In the genomic region with DNA sequence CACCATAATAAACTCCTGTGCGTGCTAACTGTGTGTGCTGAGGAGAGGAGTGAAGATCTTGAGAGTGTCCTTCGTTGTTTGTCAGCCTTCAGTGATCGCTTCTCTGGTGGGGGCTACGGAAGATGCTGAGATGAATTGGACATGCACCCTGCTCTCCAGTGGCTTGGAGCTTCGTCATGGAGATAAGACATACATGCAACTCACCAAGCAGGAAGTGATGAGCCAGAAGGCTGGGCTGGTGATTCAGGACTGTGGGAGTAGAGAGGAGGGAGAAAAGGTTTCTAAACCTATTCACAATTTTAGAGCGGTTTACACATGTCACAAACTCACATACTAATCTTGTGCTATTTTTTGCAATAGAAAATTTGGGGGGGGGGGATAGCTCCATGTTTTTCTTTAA, we compare ENCODE assay signal across 11 cellular contexts.
DNase-seq lines count a peak whose midpoint lies in the region; ATAC-seq, FAIRE-seq and TF ChIP-seq lines count a peak whose summit lies in the region.
"Had no signal": no experiment of that assay in that cellular context is flagged by ENCODE, and none has a peak within 500 bp of the region (broad histone marks: within the 10 kb centered on the region; RNA-seq: fewer than 3 reads in every experiment).

No MANE protein-coding gene starts in this region.

- WGBS in hepatocyte (ENCODE audit: low lambda C conversion rate, missing lambda C conversion rate), result 79% methylated on average over 6 of the region's 6 CpGs

- H3K27ac ChIP-seq in endothelial cell of umbilical vein (ENCODE audit: insufficient read depth, low read depth, low read length), result no peak overlapping the region
- H3K27ac ChIP-seq in hepatocyte, result no peak overlapping the region
- H3K27ac ChIP-seq: transverse colon had no signal

- H3K4me1 ChIP-seq in endothelial cell of umbilical vein (ENCODE audit: control insufficient read depth, extremely low read depth, insufficient read depth, low read length) (peaks cover 8% of the 10 kb centered on the region), BE2C (no peaks in the 10 kb centered on the region), hepatocyte (ENCODE audit: insufficient read depth) (no peaks in the 10 kb centered on the region)
- H3K4me1 ChIP-seq: transverse colon had no signal

- H3K9me1 ChIP-seq in endothelial cell of umbilical vein (replicated peaks; ENCODE audit: control insufficient read depth, extremely low read depth, insufficient read depth, low read length), result no peaks in the 10 kb centered on the region

- H3K9me2 ChIP-seq in hepatocyte (replicated peaks; ENCODE audit: insufficient read depth), result no peaks in the 10 kb centered on the region

- peak overlapping the region; percentile 90 for H3K27ac Mint-ChIP-seq in activated CD4-positive, alpha-beta T cell treated with anti-CD3 and anti-CD28 coated beads for 36 hours
- no peak overlapping the region for H3K27ac Mint-ChIP-seq in activated CD4-positive, alpha-beta T cell treated with anti-CD3 and anti-CD28 coated beads, Interleukin-2, amount 10 ng/mL, durations not matched to agents 7 days and 5 days
- H3K27ac Mint-ChIP-seq: CD4-positive, alpha-beta T cell had no signal

- peak; percentile 80 for DNase-seq in activated CD4-positive, alpha-beta T cell treated with anti-CD3 and anti-CD28 coated beads for 36 hours
- DNase-seq in activated CD4-positive, alpha-beta T cell treated with anti-CD3 and anti-CD28 coated beads, Interleukin-2, amount 10 ng/mL, durations not matched to agents 7 days and 5 days, result no peak
- peak; percentile 41 for DNase-seq in RPMI7951 (ENCODE audit: low read depth)
- DNase-seq in endothelial cell of umbilical vein (ENCODE audit: low read depth, low spot score), result no peak
- peak in 2 of 3 donors; percentile 34 to 64 for DNase-seq in stimulated activated CD4-positive, alpha-beta T cell treated with anti-CD3 and anti-CD28 coated beads, TNF-alpha, amount 100 ng/mL, for 48 hours (ENCODE audit: low read depth in 3 of 3)
- no peak for DNase-seq in BE2C
- no peak for DNase-seq in hepatocyte (ENCODE audit: low spot score)
- DNase-seq: CD4-positive, alpha-beta T cell; transverse colon had no signal

- intact Hi-C loops in activated CD4-positive, alpha-beta T cell treated with anti-CD3 and anti-CD28 coated beads for 36 hours (cut with DNase I, micrococcal nuclease), result loop anchor here in 1 of 2 experiments (1.0 to 2.0 kb wide), 3 partner anchors 22 to 48 kb away; no protein-coding TSS in a partner anchor
- intact Hi-C loops in endothelial cell of umbilical vein (cut with micrococcal nuclease), result loop anchor here (10.0 kb wide), 1 partner anchor 242 kb away; no protein-coding TSS in a partner anchor

- H3K79me2 ChIP-seq in endothelial cell of umbilical vein (ENCODE audit: control insufficient read depth, insufficient read depth, low read length), result no peaks in the 10 kb centered on the region
- H3K79me2 ChIP-seq in hepatocyte, result no peaks in the 10 kb centered on the region

- H3K27me3 Mint-ChIP-seq in activated CD4-positive, alpha-beta T cell treated with anti-CD3 and anti-CD28 coated beads for 36 hours, result no peaks in the 10 kb centered on the region
- H3K27me3 Mint-ChIP-seq in activated CD4-positive, alpha-beta T cell treated with anti-CD3 and anti-CD28 coated beads, Interleukin-2, amount 10 ng/mL, durations not matched to agents 7 days and 5 days, result peaks cover 27% of the 10 kb centered on the region

- H3K4me1 Mint-ChIP-seq in activated CD4-positive, alpha-beta T cell treated with anti-CD3 and anti-CD28 coated beads for 36 hours, result peaks cover 43% of the 10 kb centered on the region
- peaks cover 52% of the 10 kb centered on the region for H3K4me1 Mint-ChIP-seq in activated CD4-positive, alpha-beta T cell treated with anti-CD3 and anti-CD28 coated beads, Interleukin-2, amount 10 ng/mL, durations not matched to agents 7 days and 5 days

- CTCF ChIA-PET in activated CD4-positive, alpha-beta T cell treated with anti-CD3 and anti-CD28 coated beads for 36 hours (lab: Charles Lee), result interaction anchor here (0.6 to 3.7 kb wide), 9 partner anchors 8 to 182 kb away, joined by 3 to 14 read pairs (median 4); no protein-coding TSS in a partner anchor
- CTCF ChIA-PET in activated CD4-positive, alpha-beta T cell treated with anti-CD3 and anti-CD28 coated beads, Interleukin-2, amount 10 ng/mL, durations not matched to agents 7 days and 5 days (lab: Charles Lee), result interaction anchor here (0.8 to 1.9 kb wide), 5 partner anchors 9 to 74 kb away, joined by 3 to 5 read pairs (median 4); no protein-coding TSS in a partner anchor
- CTCF ChIA-PET in endothelial cell of umbilical vein (lab: Charles Lee), result interaction anchor here (0.6 to 1.3 kb wide), 2 partner anchors 9 to 790 kb away, joined by 3 read pairs; a partner anchor contains a TSS

- H3K4me3 ChIP-seq in endothelial cell of umbilical vein (replicated peaks in 1 of 3; ENCODE audit: insufficient read depth in 1 of 3, low read depth in 1 of 3, low read length in 3 of 3), result no peak overlapping the region
- H3K4me3 ChIP-seq in BE2C (ENCODE audit: low read depth, low read length), result no peak overlapping the region
- H3K4me3 ChIP-seq in hepatocyte, result no peak overlapping the region
- H3K4me3 ChIP-seq: transverse colon had no signal

- peaks cover 10 to 26% of the 10 kb centered on the region in 2 experiments for H3K27me3 ChIP-seq in endothelial cell of umbilical vein (ENCODE audit: control insufficient read depth in 2 of 2, insufficient read depth in 2 of 2, low read length in 2 of 2)
- no peaks in the 10 kb centered on the region for H3K27me3 ChIP-seq in BE2C
- peaks cover 24% of the 10 kb centered on the region for H3K27me3 ChIP-seq in hepatocyte

- peak overlapping the region; percentile 37 for H3K4me3 Mint-ChIP-seq in activated CD4-positive, alpha-beta T cell treated with anti-CD3 and anti-CD28 coated beads for 36 hours
- no peak overlapping the region for H3K4me3 Mint-ChIP-seq in activated CD4-positive, alpha-beta T cell treated with anti-CD3 and anti-CD28 coated beads, Interleukin-2, amount 10 ng/mL, durations not matched to agents 7 days and 5 days
- H3K4me3 Mint-ChIP-seq: CD4-positive, alpha-beta T cell had no signal

- no peak for TF ChIP-seq POLR2A in endothelial cell of umbilical vein (IDR thresholded peaks at IDR 0.05; ENCODE audit: low read depth, low read length)

- ATAC-seq in activated CD4-positive, alpha-beta T cell treated with anti-CD3 and anti-CD28 coated beads for 36 hours, result peak; percentile 97
- ATAC-seq in GM19395 (IDR thresholded peaks at IDR 0.05; ENCODE audit: unreplicated experiment), result no peak
- ATAC-seq: Panc1 had no signal

- no TSS peak for BruUV-seq in endothelial cell of umbilical vein (replicated peaks; lab: Mats Ljungman, UMichigan)

- FAIRE-seq in endothelial cell of umbilical vein (lab: Jason Lieb, UNC), result no peak

- H2AFZ ChIP-seq in endothelial cell of umbilical vein (ENCODE audit: low read depth, low read length) (no peak overlapping the region), hepatocyte (no peak overlapping the region)

- no peaks in the 10 kb centered on the region for H4K20me1 ChIP-seq in endothelial cell of umbilical vein (replicated peaks; ENCODE audit: control insufficient read depth, extremely low read depth, insufficient read depth, low read length)
- H4K20me1 ChIP-seq in hepatocyte (ENCODE audit: insufficient read depth, poor library complexity, severe bottlenecking), result no peaks in the 10 kb centered on the region

- H3K9me3 ChIP-seq in endothelial cell of umbilical vein (replicated peaks; ENCODE audit: control insufficient read depth, insufficient read depth, low read length), result no peaks in the 10 kb centered on the region
- H3K9me3 ChIP-seq in BE2C, result no peaks in the 10 kb centered on the region
- H3K9me3 ChIP-seq in hepatocyte (ENCODE audit: low read depth), result no peaks in the 10 kb centered on the region
- H3K9me3 ChIP-seq: transverse colon had no signal

- H3K4me2 ChIP-seq in endothelial cell of umbilical vein (ENCODE audit: insufficient read depth, low read length) (no peak overlapping the region), hepatocyte (no peak overlapping the region)

- dilution Hi-C loops in endothelial cell of umbilical vein (cut with MboI; ENCODE audit: extremely low pct_ligation_motif_present, low sequenced_read_pairs), result no loop called here

- TF ChIP-seq CTCF in endothelial cell of umbilical vein (IDR thresholded peaks at IDR 0.05; ENCODE audit: extremely low read depth in 1 of 2, insufficient read depth in 1 of 2, low read depth in 1 of 2, low read length in 2 of 2), result no peak
- TF ChIP-seq CTCF in BE2C (IDR thresholded peaks at IDR 0.05; ENCODE audit: low read depth, low read length), result no peak
- no peak for TF ChIP-seq CTCF in hepatocyte (IDR thresholded peaks at IDR 0.05; ENCODE audit: poor library complexity)

- H3K36me3 ChIP-seq in endothelial cell of umbilical vein (ENCODE audit: control insufficient read depth in 2 of 2, extremely low read depth in 1 of 2, insufficient read depth in 2 of 2, low read length in 2 of 2), result no peaks in the 10 kb centered on the region
- H3K36me3 ChIP-seq in BE2C, result no peaks in the 10 kb centered on the region
- no peaks in the 10 kb centered on the region for H3K36me3 ChIP-seq in hepatocyte (replicated peaks; ENCODE audit: insufficient read depth, low read depth)
- H3K36me3 ChIP-seq: transverse colon had no signal

- H3K9ac ChIP-seq in endothelial cell of umbilical vein (replicated peaks; ENCODE audit: extremely low read depth, insufficient read depth, low read length), result no peak overlapping the region

- H3K36me3 Mint-ChIP-seq in activated CD4-positive, alpha-beta T cell treated with anti-CD3 and anti-CD28 coated beads for 36 hours (ENCODE audit: low read depth), result no peaks in the 10 kb centered on the region
- H3K36me3 Mint-ChIP-seq in activated CD4-positive, alpha-beta T cell treated with anti-CD3 and anti-CD28 coated beads, Interleukin-2, amount 10 ng/mL, durations not matched to agents 7 days and 5 days (ENCODE audit: low read depth), result peaks cover 3% of the 10 kb centered on the region

- POLR2A ChIA-PET in activated CD4-positive, alpha-beta T cell treated with anti-CD3 and anti-CD28 coated beads for 36 hours (lab: Charles Lee), result interaction anchor here (0.6 to 1.2 kb wide), 6 partner anchors 11 to 615 kb away, joined by 3 to 15 read pairs (median 4); a partner anchor contains a TSS
- POLR2A ChIA-PET in activated CD4-positive, alpha-beta T cell treated with anti-CD3 and anti-CD28 coated beads, Interleukin-2, amount 10 ng/mL, durations not matched to agents 7 days and 5 days (lab: Charles Lee), result interaction anchor here (0.6 to 1.4 kb wide), 2 partner anchors 14 to 207 kb away, joined by 3 to 4 read pairs; no protein-coding TSS in a partner anchor
- POLR2A ChIA-PET in endothelial cell of umbilical vein (lab: Charles Lee), result no interaction called here

- no peaks in the 10 kb centered on the region for H3K9me3 Mint-ChIP-seq in activated CD4-positive, alpha-beta T cell treated with anti-CD3 and anti-CD28 coated beads for 36 hours (ENCODE audit: low read depth)
- peaks cover 3% of the 10 kb centered on the region for H3K9me3 Mint-ChIP-seq in activated CD4-positive, alpha-beta T cell treated with anti-CD3 and anti-CD28 coated beads, Interleukin-2, amount 10 ng/mL, durations not matched to agents 7 days and 5 days
- H3K9me3 Mint-ChIP-seq: CD4-positive, alpha-beta T cell had no signal

TF ChIP-seq in endothelial cell of umbilical vein, 7 proteins besides CTCF, POLR2A, EP300 and RAD21 (continues in another document):
- TF ChIP-seq GATA2 (IDR thresholded peaks at IDR 0.05; ENCODE audit: insufficient read depth, insufficient read length, low read depth, low read length), result peak; percentile 25
- peak; percentile 61 for TF ChIP-seq FOS (IDR thresholded peaks at IDR 0.05; ENCODE audit: borderline replicate concordance, insufficient read depth, low read length)

Comparison
In these comparisons a context has a peak if more than half of its experiments do, and no peak if none do; other contexts are left out.
1. DNase-seq: peak in activated CD4-positive, alpha-beta T cell treated with anti-CD3 and anti-CD28 coated beads for 36 hours (single experiment), RPMI7951 (single experiment) and stimulated activated CD4-positive, alpha-beta T cell treated with anti-CD3 and anti-CD28 coated beads, TNF-alpha, amount 100 ng/mL, for 48 hours (2 of 3); none in activated CD4-positive, alpha-beta T cell treated with anti-CD3 and anti-CD28 coated beads, Interleukin-2, amount 10 ng/mL, durations not matched to agents 7 days and 5 days (single experiment), endothelial cell of umbilical vein (single experiment), BE2C (single experiment) and hepatocyte (single experiment).